9 cellular contexts compared by ENCODE assay signal in the genomic region with DNA sequence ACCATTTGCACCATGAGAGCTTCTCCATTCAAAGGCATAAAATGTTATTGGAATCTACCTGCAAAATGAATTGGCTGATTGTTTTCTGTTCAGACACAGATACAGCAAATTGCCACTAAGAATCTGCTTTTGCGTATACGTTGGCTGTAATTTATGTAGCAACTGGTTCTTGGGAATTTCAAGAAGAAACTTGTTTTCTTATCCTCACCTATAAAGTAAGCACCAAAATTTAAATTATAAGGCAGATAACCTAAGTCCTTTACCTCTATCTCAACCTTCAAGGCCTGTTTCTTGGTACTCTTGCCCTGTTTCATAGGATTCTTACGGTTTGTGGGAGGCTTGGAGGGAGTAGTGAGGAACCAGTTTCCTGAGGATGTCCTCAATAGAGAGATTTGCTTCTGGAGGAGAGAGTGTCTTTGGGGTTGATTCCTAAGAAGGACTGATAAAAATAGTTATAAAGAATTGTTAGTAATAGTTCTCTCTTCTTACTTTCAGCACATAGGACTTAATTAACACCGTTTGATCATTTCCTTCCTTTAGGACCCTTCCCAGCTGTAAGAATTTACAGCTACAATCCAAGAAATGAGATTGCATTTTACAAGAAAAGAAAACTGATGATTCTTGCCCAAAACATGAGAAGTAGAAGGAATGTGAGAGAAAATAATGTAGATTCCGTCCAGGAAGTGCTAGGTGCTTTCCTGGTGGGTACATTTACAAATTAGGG. TPM values are rescaled to one million over a fixed set of nuclear protein-coding genes. Genes with fewer than 3 reads are reported as not detected.
DNase-seq lines count a peak whose midpoint lies in the region; ATAC-seq and TF ChIP-seq lines count a peak whose summit lies in the region.
"Had no signal": no experiment of that assay in that cellular context is flagged by ENCODE, and none has a peak within 500 bp of the region (broad histone marks: within the 10 kb centered on the region; RNA-seq: fewer than 3 reads in every experiment).

No MANE protein-coding gene starts in this region.

- intact Hi-C loops in heart left ventricle (cut with DNase I) (loop anchor here in 9 of 10 donors (2.0 to 5.0 kb wide), 6 partner anchors 45 to 103 kb away; no protein-coding TSS in a partner anchor), cardiac septum (cut with DNase I) (loop anchor here (2.0 kb wide), 1 partner anchor 45 kb away; no protein-coding TSS in a partner anchor)
- intact Hi-C loops in activated CD4-positive, alpha-beta memory T cell treated with anti-CD3 and anti-CD28 coated beads for 36 hours (cut with micrococcal nuclease): loop anchor here (1.0 to 2.0 kb wide), 3 partner anchors 23 to 109 kb away; partner anchors contain the start of gene FAS

- 62 to 67% (median 66%) methylated on average over 5 of the region's 5 CpGs for WGBS in heart left ventricle, 4 donors
- 49 to 71% methylated on average over 4 to 5 of the region's 5 CpGs for WGBS in gastroesophageal sphincter (ENCODE audit: low coverage in 1 of 2), 2 donors

- H3K4me1 Mint-ChIP-seq in activated CD4-positive, alpha-beta memory T cell treated with anti-CD3 and anti-CD28 coated beads for 36 hours (ENCODE audit: low read depth): peaks cover 74% of the 10 kb centered on the region
- H3K4me1 Mint-ChIP-seq in type B pancreatic cell (ENCODE audit: unreplicated experiment): peaks cover 19% of the 10 kb centered on the region

- peak overlapping the region; percentile 88 for H3K4me3 Mint-ChIP-seq in activated CD4-positive, alpha-beta memory T cell treated with anti-CD3 and anti-CD28 coated beads for 36 hours
- H3K4me3 Mint-ChIP-seq in type B pancreatic cell: peak overlapping the region; percentile 96

- POLR2A ChIA-PET in activated CD4-positive, alpha-beta memory T cell treated with anti-CD3 and anti-CD28 coated beads for 36 hours (lab: Charles Lee): interaction anchor here (0.6 to 2.2 kb wide), 7 partner anchors 8 to 840 kb away, joined by 3 to 11 read pairs (median 4); partner anchors contain the start of gene FAS

- CTCF ChIA-PET in activated CD4-positive, alpha-beta memory T cell treated with anti-CD3 and anti-CD28 coated beads for 36 hours (lab: Charles Lee): interaction anchor here (0.6 to 5.3 kb wide), 6 partner anchors 15 to 108 kb away, joined by 3 to 34 read pairs (median 8); no protein-coding TSS in a partner anchor

- no peaks in the 10 kb centered on the region for H3K9me3 ChIP-seq in heart left ventricle
- no peaks in the 10 kb centered on the region for H3K9me3 ChIP-seq in gastroesophageal sphincter

- no peak for TF ChIP-seq EP300 in gastroesophageal sphincter (IDR thresholded peaks at IDR 0.05)

- H3K4me3 ChIP-seq in heart left ventricle (peak overlapping the region in 8 of 12 donors; percentile 64 to 86 (median 74)), gastroesophageal sphincter (no peak overlapping the region)

- no peak for TF ChIP-seq POLR2A in heart left ventricle (IDR thresholded peaks at IDR 0.05)
- no peak for TF ChIP-seq POLR2A in gastroesophageal sphincter (IDR thresholded peaks at IDR 0.05)

- peak overlapping the region; percentile 78 to 98 (median 90) for H3K27ac ChIP-seq in heart left ventricle
- peak overlapping the region; percentile 52 to 95 (median 90) for H3K27ac ChIP-seq in gastroesophageal sphincter

- no peak for ATAC-seq in heart left ventricle
- no peak for ATAC-seq in gastroesophageal sphincter

- no peaks in the 10 kb centered on the region for H3K9me3 Mint-ChIP-seq in activated CD4-positive, alpha-beta memory T cell treated with anti-CD3 and anti-CD28 coated beads for 36 hours
- no peaks in the 10 kb centered on the region for H3K9me3 Mint-ChIP-seq in type B pancreatic cell

- H3K27me3 ChIP-seq in heart left ventricle (no peaks in the 10 kb centered on the region), gastroesophageal sphincter (no peaks in the 10 kb centered on the region)

- no peak for TF ChIP-seq CTCF in heart left ventricle (IDR thresholded peaks at IDR 0.05)
- TF ChIP-seq CTCF in gastroesophageal sphincter (IDR thresholded peaks at IDR 0.05): no peak
- TF ChIP-seq CTCF in type B pancreatic cell (conservative IDR thresholded peaks at IDR 0.05): no peak

- peaks cover 4% of the 10 kb centered on the region for H3K36me3 Mint-ChIP-seq in activated CD4-positive, alpha-beta memory T cell treated with anti-CD3 and anti-CD28 coated beads for 36 hours
- no peaks in the 10 kb centered on the region for H3K36me3 Mint-ChIP-seq in type B pancreatic cell

- H3K4me1 ChIP-seq in heart left ventricle (peaks cover 0 to 58% (median 9%) of the 10 kb centered on the region in 12 donors), gastroesophageal sphincter (peaks cover 0 to 48% (median 0%) of the 10 kb centered on the region in 3 donors)

- H3K27me3 Mint-ChIP-seq in activated CD4-positive, alpha-beta memory T cell treated with anti-CD3 and anti-CD28 coated beads for 36 hours: no peaks in the 10 kb centered on the region
- peaks cover 19% of the 10 kb centered on the region for H3K27me3 Mint-ChIP-seq in type B pancreatic cell

- H3K36me3 ChIP-seq in heart left ventricle (no peaks in the 10 kb centered on the region), gastroesophageal sphincter (no peaks in the 10 kb centered on the region)

- H3K27ac Mint-ChIP-seq in activated CD4-positive, alpha-beta memory T cell treated with anti-CD3 and anti-CD28 coated beads for 36 hours: peak overlapping the region; percentile 95
- H3K27ac Mint-ChIP-seq in type B pancreatic cell: no peak overlapping the region

- DNase-seq in heart left ventricle (no peak), cardiac septum (ENCODE audit: low spot score) (no peak), type B pancreatic cell (ENCODE audit: extremely low spot score, unreplicated experiment) (no peak), NCI-H1930 (lab: John Stamatoyannopoulos, UW) (no peak), AML-193 (lab: John Stamatoyannopoulos, UW) (no peak), NCI-H2029 treated with DMSO at 0.1 percent for 48 hours (lab: John Stamatoyannopoulos, UW) (no peak)
- DNase-seq in activated CD4-positive, alpha-beta memory T cell treated with anti-CD3 and anti-CD28 coated beads for 36 hours: no peak

RNA-seq across cellular contexts. Expression of gene STAMBPL1, which starts 2.0 kb away (rescaled TPM):
- total RNA-seq in heart left ventricle (1 to 10 TPM; 1.2 to 6.3 (median 3.9) TPM), cardiac septum (2.9 TPM), gastroesophageal sphincter (10 to 100 TPM; 14.4 to 26.3 (median 22.3) TPM), type B pancreatic cell (ENCODE audit: low replicate concordance) (5.9 and 8.4 TPM in 2 replicates)
- 1 to 10 TPM; 1.0 to 1.2 TPM for polyA plus RNA-seq in heart left ventricle
- total RNA-seq in activated CD4-positive, alpha-beta memory T cell treated with anti-CD3 and anti-CD28 coated beads for 36 hours: 10 to 100 TPM; 27.9 to 28.2 TPM

RNA-seq across cellular contexts. Expression of gene ANKRD22, which starts 30.4 kb away (rescaled TPM):
- 1 to 10 TPM in 1 of 9 donors, under 1 TPM in 1, not detected in 7; 0.52 to 5.9 TPM for total RNA-seq in heart left ventricle
- under 1 TPM in 1 of 2 donors, not detected in 1; 0.12 TPM for polyA plus RNA-seq in heart left ventricle
- 0.13 TPM for total RNA-seq in cardiac septum
- under 1 TPM; 0.12 to 0.24 TPM for total RNA-seq in activated CD4-positive, alpha-beta memory T cell treated with anti-CD3 and anti-CD28 coated beads for 36 hours
- under 1 TPM in 1 of 4 donors, not detected in 3; 0.96 TPM for total RNA-seq in gastroesophageal sphincter
- total RNA-seq in type B pancreatic cell (ENCODE audit: low replicate concordance): 2.9 and 8.4 TPM in 2 replicates
- total RNA-seq: Daoy had no signal

Comparison
In these comparisons a context has a peak if more than half of its experiments do, and no peak if none do; other contexts are left out.
1. H3K4me3 ChIP-seq: peak in heart left ventricle (8 of 12); none in gastroesophageal sphincter (0 of 2).